In genomic region chr7:48140001-48140681, GRCh38 we compare ENCODE assay signal across 1 cellular context.
TF ChIP-seq lines count a peak whose summit lies in the region.

No MANE protein-coding gene starts in this region.

TF ChIP-seq in H1, 55 proteins besides CTCF, POLR2A, EP300 and RAD21 (continued from another document):
- TF ChIP-seq POLR2AphosphoS5 (IDR thresholded peaks at IDR 0.05; ENCODE audit: low read depth, low read length) (no peak), KDM4A (IDR thresholded peaks at IDR 0.05; ENCODE audit: low read depth, low read length, severe bottlenecking) (no peak), PHF8 (conservative IDR thresholded peaks at IDR 0.05; ENCODE audit: low read depth, low read length) (no peak)
